ENCODE assay signal across 18 cellular contexts in genomic region chr22:44211256-44211945, GRCh38. TPM values are rescaled to one million over a fixed set of nuclear protein-coding genes. Genes with fewer than 3 reads are reported as not detected.
DNase-seq lines count a peak whose midpoint lies in the region; ATAC-seq and TF ChIP-seq lines count a peak whose summit lies in the region.
"Had no signal": no experiment of that assay in that cellular context is flagged by ENCODE, and none has a peak within 500 bp of the region (broad histone marks: within the 10 kb centered on the region; RNA-seq: fewer than 3 reads in every experiment).

No MANE protein-coding gene starts in this region.

- no peaks in the 10 kb centered on the region for H3K27me3 Mint-ChIP-seq in CD8-positive, alpha-beta T cell (ENCODE audit: low read depth)

- H3K27me3 ChIP-seq in CD8-positive, alpha-beta T cell (ENCODE audit: insufficient read depth, low read length): no peaks in the 10 kb centered on the region
- H3K27me3 ChIP-seq: SJCRH30 had no signal

- peaks cover 12% of the 10 kb centered on the region for H3K9me3 Mint-ChIP-seq in CD8-positive, alpha-beta T cell

- no peak for ATAC-seq in CD8-positive, alpha-beta T cell
- ATAC-seq in HG02938 (IDR thresholded peaks at IDR 0.05; ENCODE audit: unreplicated experiment) (no peak), HG02763 (IDR thresholded peaks at IDR 0.05; ENCODE audit: unreplicated experiment) (no peak), HG03442 (IDR thresholded peaks at IDR 0.05; ENCODE audit: unreplicated experiment) (no peak)

- no peak for TF ChIP-seq CTCF in CD8-positive, alpha-beta T cell (IDR thresholded peaks at IDR 0.05)
- no peak for TF ChIP-seq CTCF in RWPE1 (conservative IDR thresholded peaks at IDR 0.05; ENCODE audit: low read depth)

- peaks cover 6% of the 10 kb centered on the region for H3K4me1 Mint-ChIP-seq in CD8-positive, alpha-beta T cell (ENCODE audit: low read depth)
- H3K4me1 Mint-ChIP-seq: neural crest cell had no signal

- no peak overlapping the region for H3K27ac ChIP-seq in CD8-positive, alpha-beta T cell (ENCODE audit: low read depth, low read length)
- H3K27ac ChIP-seq in RWPE1: peak overlapping the region; percentile 11; the same call in 1 of the 2 replicates
- H3K27ac ChIP-seq: SJCRH30 had no signal

- CTCF ChIA-PET in CD8-positive, alpha-beta T cell (lab: Charles Lee): no interaction called here
- CTCF ChIA-PET in RWPE1 (lab: Yijun Ruan, JAX): interaction anchor here (0.8 kb wide), 1 partner anchor 413 kb away, joined by 4 read pairs; no protein-coding TSS in a partner anchor

- H3K36me3 Mint-ChIP-seq in CD8-positive, alpha-beta T cell: peaks cover 14% of the 10 kb centered on the region

- POLR2A ChIA-PET in CD8-positive, alpha-beta T cell (lab: Charles Lee): no interaction called here
- POLR2A ChIA-PET in RWPE1 (lab: Yijun Ruan, JAX; ENCODE audit: low non-redundant PET): no interaction called here

- intact Hi-C loops in CD8-positive, alpha-beta T cell (cut with DNase I, micrococcal nuclease): no loop called here
- intact Hi-C loops in posterior vena cava (cut with DNase I): no loop called here

- no peaks in the 10 kb centered on the region for H3K9me3 ChIP-seq in CD8-positive, alpha-beta T cell (ENCODE audit: low read length)
- H3K9me3 ChIP-seq: SJCRH30 had no signal

- no peaks in the 10 kb centered on the region for H3K4me1 ChIP-seq in CD8-positive, alpha-beta T cell (ENCODE audit: insufficient read depth, low read length)
- H3K4me1 ChIP-seq: SJCRH30 had no signal

- DNase-seq in CD8-positive, alpha-beta T cell: no peak
- DNase-seq in RWPE1 (ENCODE audit: low spot score): no peak
- peak; percentile 30 for DNase-seq in fibroblast of gingiva (ENCODE audit: low read depth)
- peak; percentile 46 for DNase-seq in posterior vena cava (ENCODE audit: low spot score)
- DNase-seq in SHP77 treated with DMSO at 0.1 percent for 48 hours (lab: John Stamatoyannopoulos, UW): no peak
- DNase-seq: activated CD4-positive, CD25-positive, alpha-beta regulatory T cell treated with anti-CD3 and anti-CD28 coated beads, Interleukin-2, amount 50 U/mL, for 72 hours; dermis blood vessel endothelial cell; EL; NCI-H2081 treated with DMSO at 0.1 percent for 48 hours; NCI-H526 treated with DMSO at 0.1 percent for 48 hours; right cardiac atrium; SJCRH30 had no signal

- no peaks in the 10 kb centered on the region for H3K36me3 ChIP-seq in CD8-positive, alpha-beta T cell (ENCODE audit: insufficient read depth, low read length)
- H3K36me3 ChIP-seq: SJCRH30 had no signal

- no peak overlapping the region for H3K4me3 Mint-ChIP-seq in CD8-positive, alpha-beta T cell
- H3K4me3 Mint-ChIP-seq: neural crest cell; T-helper 2 cell treated with Interferon-gamma antibody and Interleukin-4, amounts not matched to agents 5 μg/mL and 100 μg/mL, for 36 hours had no signal

- H3K27ac Mint-ChIP-seq in CD8-positive, alpha-beta T cell: peak overlapping the region; percentile 52
- H3K27ac Mint-ChIP-seq: T-helper 2 cell treated with Interferon-gamma antibody and Interleukin-4, amounts not matched to agents 5 μg/mL and 100 μg/mL, for 36 hours had no signal

- H3K4me3 ChIP-seq in CD8-positive, alpha-beta T cell (ENCODE audit: low read depth, low read length): no peak overlapping the region
- H3K4me3 ChIP-seq: SJCRH30 had no signal

RNA-seq across cellular contexts. Expression of gene PARVG, which starts 30.7 kb away (rescaled TPM):
- 100 to 1,000 TPM; 122 to 124 TPM for total RNA-seq in CD8-positive, alpha-beta T cell
- 10 to 100 TPM in 1 of 2 donors, 1 to 10 TPM in 1; 9.8 to 14.7 TPM for total RNA-seq in posterior vena cava
- total RNA-seq: epithelial cell of proximal tubule, SJCRH30 had no signal

Comparison
In these comparisons a context has a peak if more than half of its experiments do, and no peak if none do; other contexts are left out.
1. DNase-seq: peak in fibroblast of gingiva (single experiment) and posterior vena cava (single experiment); none in CD8-positive, alpha-beta T cell (0 of 7), RWPE1 (single experiment) and SHP77 treated with DMSO at 0.1 percent for 48 hours (single experiment).
2. RNA of gene PARVG, which starts 30.7 kb away (total RNA-seq): 122 to 124 TPM in CD8-positive, alpha-beta T cell; 9.8 to 14.7 TPM in posterior vena cava; every median in the first group is over 4 times any median in the second.